20 cellular contexts compared by ENCODE assay signal in the genomic region with DNA sequence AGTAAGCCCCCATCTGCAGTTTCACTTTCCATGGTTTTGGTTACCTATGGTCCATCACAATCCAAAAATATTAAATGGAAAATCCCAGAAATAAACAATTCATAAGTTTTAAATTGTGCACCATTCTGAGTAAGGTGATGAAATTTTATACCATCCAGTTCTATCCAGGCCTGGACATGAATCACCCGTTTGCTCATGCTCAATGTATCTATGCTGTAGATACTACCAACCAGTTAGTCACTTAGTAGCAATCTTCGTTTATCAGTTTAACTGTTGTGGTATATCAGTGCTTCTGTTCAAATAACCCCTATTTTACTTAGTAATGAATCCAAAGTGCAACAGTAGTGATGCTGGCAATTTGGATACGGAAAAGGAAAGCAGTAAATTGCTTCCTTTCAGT.
"Had no signal": no experiment of that assay in that cellular context is flagged by ENCODE, and none has a peak within 500 bp of the region (broad histone marks: within the 10 kb centered on the region; RNA-seq: fewer than 3 reads in every experiment).

No MANE protein-coding gene starts in this region.

- ATAC-seq: activated CD8-positive, alpha-beta memory T cell treated with anti-CD3 and anti-CD28 coated beads, Interleukin-2, amount 10 ng/mL, durations not matched to agents 7 days and 5 days; gastrocnemius medialis; heart left ventricle; left cardiac atrium; natural killer cell; sciatic nerve; stimulated activated naive CD8-positive, alpha-beta T cell treated with anti-CD3 and anti-CD28 coated beads, Interleukin-15, amount 100 ng/mL, for 72 hours had no signal

- H3K36me3 ChIP-seq: gastrocnemius medialis, heart left ventricle, tibial artery had no signal

- H3K27ac ChIP-seq: gastrocnemius medialis, heart left ventricle, tibial artery had no signal

- H3K9me3 ChIP-seq: gastrocnemius medialis, tibial artery had no signal

- H3K27me3 ChIP-seq: gastrocnemius medialis, heart left ventricle, tibial artery had no signal

- H3K4me1 ChIP-seq: gastrocnemius medialis, tibial artery had no signal

- H3K4me3 ChIP-seq: gastrocnemius medialis, heart left ventricle, tibial artery had no signal

- DNase-seq: activated CD4-positive, alpha-beta memory T cell treated with anti-CD3 and anti-CD28 coated beads, Interleukin-2, amount 10 ng/mL, durations not matched to agents 7 days and 5 days; activated CD4-positive, alpha-beta T cell treated with anti-CD3 and anti-CD28 coated beads, Interleukin-2, amount 10 ng/mL, durations not matched to agents 24 days and 14 days; activated CD8-positive, alpha-beta memory T cell treated with anti-CD3 and anti-CD28 coated beads, Interleukin-2, amount 10 ng/mL, durations not matched to agents 7 days and 5 days; activated effector memory CD4-positive, alpha-beta T cell treated with anti-CD3 and anti-CD28 coated beads, Interleukin-2, amount 50 U/mL, for 16 hours; activated naive CD4-positive, alpha-beta T cell treated with anti-CD3 and anti-CD28 coated beads, Interleukin-2, amount 10 ng/mL, durations not matched to agents 7 days and 5 days; activated T-cell treated with anti-CD3 and anti-CD28 coated beads for 4 hours; central memory CD4-positive, alpha-beta T cell; dermis blood vessel endothelial cell; effector CD8-positive, alpha-beta T cell; gastrocnemius medialis; heart left ventricle; islet precursor cell; left cardiac atrium; midbrain; natural killer cell; small intestine; stimulated activated CD4-positive, alpha-beta T cell treated with anti-CD3 and anti-CD28 coated beads, Interleukin-2, amount 100 ng/mL, for 24 hours; stimulated activated naive CD8-positive, alpha-beta T cell treated with anti-CD3 and anti-CD28 coated beads, Interleukin-15, amount 100 ng/mL, for 72 hours; tibial artery had no signal
